ENCODE assay signal across 9 cellular contexts in genomic region chr9:89426389-89426961, GRCh38.
A peak's percentile ranks its signal among the peaks of the same experiment; 100 is the strongest.
DNase-seq lines count a peak whose midpoint lies in the region; ATAC-seq, FAIRE-seq and TF ChIP-seq lines count a peak whose summit lies in the region.
"Had no signal": no experiment of that assay in that cellular context is flagged by ENCODE, and none has a peak within 500 bp of the region (broad histone marks: within the 10 kb centered on the region; RNA-seq: fewer than 3 reads in every experiment).

No MANE protein-coding gene starts in this region.

- peak overlapping the region; percentile 53 for H3K4me3 Mint-ChIP-seq in activated CD4-positive, alpha-beta T cell treated with anti-CD3 and anti-CD28 coated beads for 36 hours
- H3K4me3 Mint-ChIP-seq in T-helper 2 cell treated with Interferon-gamma antibody and Interleukin-4, amounts not matched to agents 5 μg/mL and 100 μg/mL, for 36 hours = peak overlapping the region; percentile 72

- no peak for TF ChIP-seq CTCF in brain microvascular endothelial cell (IDR thresholded peaks at IDR 0.05; ENCODE audit: low read depth, low read length, missing control alignments)

- peaks cover 99% of the 10 kb centered on the region for H3K4me1 Mint-ChIP-seq in activated CD4-positive, alpha-beta T cell treated with anti-CD3 and anti-CD28 coated beads for 36 hours
- peaks cover 88% of the 10 kb centered on the region for H3K4me1 Mint-ChIP-seq in T-helper 2 cell treated with Interferon-gamma antibody and Interleukin-4, amounts not matched to agents 5 μg/mL and 100 μg/mL, for 36 hours (ENCODE audit: low read depth)

- H3K27ac Mint-ChIP-seq in activated CD4-positive, alpha-beta T cell treated with anti-CD3 and anti-CD28 coated beads for 36 hours = peak overlapping the region; percentile 88
- peak overlapping the region; percentile 90 for H3K27ac Mint-ChIP-seq in T-helper 2 cell treated with Interferon-gamma antibody and Interleukin-4, amounts not matched to agents 5 μg/mL and 100 μg/mL, for 36 hours

- H3K4me1 ChIP-seq in small intestine (ENCODE audit: control insufficient read depth in 2 of 2, insufficient read depth in 1 of 2, low read depth in 1 of 2, low read length in 1 of 2) = peaks cover 0 to 11% of the 10 kb centered on the region in 2 donors

- no peaks in the 10 kb centered on the region for H3K27me3 Mint-ChIP-seq in activated CD4-positive, alpha-beta T cell treated with anti-CD3 and anti-CD28 coated beads for 36 hours
- H3K27me3 Mint-ChIP-seq in T-helper 2 cell treated with Interferon-gamma antibody and Interleukin-4, amounts not matched to agents 5 μg/mL and 100 μg/mL, for 36 hours (ENCODE audit: low read depth) = no peaks in the 10 kb centered on the region

- peak overlapping the region; percentile 22 to 82 for H3K27ac ChIP-seq in small intestine (ENCODE audit: low read depth in 1 of 2, low read length in 1 of 2)
- H3K27ac ChIP-seq in brain microvascular endothelial cell = no peak overlapping the region

- CTCF ChIA-PET in activated CD4-positive, alpha-beta T cell treated with anti-CD3 and anti-CD28 coated beads for 36 hours (lab: Charles Lee) = interaction anchor here (0.9 to 7.2 kb wide), 6 partner anchors 16 to 122 kb away, joined by 3 to 118 read pairs (median 22); no protein-coding TSS in a partner anchor

- no peak for FAIRE-seq in small intestine (lab: Jason Lieb, UNC)

- POLR2A ChIA-PET in activated CD4-positive, alpha-beta T cell treated with anti-CD3 and anti-CD28 coated beads for 36 hours (lab: Charles Lee) = interaction anchor here (0.5 to 1.0 kb wide), 3 partner anchors 14 to 124 kb away, joined by 3 to 8 read pairs (median 3); no protein-coding TSS in a partner anchor

- WGBS in small intestine, 3 donors = 51 to 73% (median 63%) methylated on average over 13 of the region's 13 CpGs

- no peak overlapping the region for H3K4me3 ChIP-seq in small intestine (ENCODE audit: low read depth in 1 of 2, low read length in 2 of 2)
- no peak overlapping the region for H3K4me3 ChIP-seq in brain microvascular endothelial cell (ENCODE audit: low read depth, low read length)

- in situ Hi-C loops in brain microvascular endothelial cell (cut with HindIII; ENCODE audit: low pct_ligation_motif_present, low sequenced_read_pairs) = no loop called here

- H3K27me3 ChIP-seq in small intestine (ENCODE audit: control insufficient read depth in 2 of 2, insufficient read depth in 2 of 2, low read length in 2 of 2) (no peaks in the 10 kb centered on the region), brain microvascular endothelial cell (replicated peaks) (no peaks in the 10 kb centered on the region)

- peaks cover 57% of the 10 kb centered on the region for H3K36me3 Mint-ChIP-seq in activated CD4-positive, alpha-beta T cell treated with anti-CD3 and anti-CD28 coated beads for 36 hours (ENCODE audit: low read depth)
- peaks cover 76% of the 10 kb centered on the region for H3K36me3 Mint-ChIP-seq in T-helper 2 cell treated with Interferon-gamma antibody and Interleukin-4, amounts not matched to agents 5 μg/mL and 100 μg/mL, for 36 hours (ENCODE audit: low read depth)

- peak; percentile 1 for ATAC-seq in activated CD4-positive, alpha-beta T cell treated with anti-CD3 and anti-CD28 coated beads for 36 hours
- ATAC-seq in HG02870 (IDR thresholded peaks at IDR 0.05; ENCODE audit: unreplicated experiment) = peak; percentile 56
- ATAC-seq: left colon had no signal

- H3K9me3 ChIP-seq in small intestine (ENCODE audit: control insufficient read depth, low read depth) = no peaks in the 10 kb centered on the region

- H3K36me3 ChIP-seq in small intestine (ENCODE audit: control insufficient read depth in 2 of 2, insufficient read depth in 2 of 2, low read length in 2 of 2) (no peaks in the 10 kb centered on the region), brain microvascular endothelial cell (replicated peaks) (no peaks in the 10 kb centered on the region)

- peaks cover 6% of the 10 kb centered on the region for H3K9me3 Mint-ChIP-seq in activated CD4-positive, alpha-beta T cell treated with anti-CD3 and anti-CD28 coated beads for 36 hours (ENCODE audit: low read depth)
- peaks cover 5% of the 10 kb centered on the region for H3K9me3 Mint-ChIP-seq in T-helper 2 cell treated with Interferon-gamma antibody and Interleukin-4, amounts not matched to agents 5 μg/mL and 100 μg/mL, for 36 hours

- peak; percentile 61 for DNase-seq in activated CD4-positive, alpha-beta T cell treated with anti-CD3 and anti-CD28 coated beads for 36 hours
- DNase-seq in activated CD4-positive, alpha-beta T cell treated with anti-CD3 and anti-CD28 coated beads for 1 hour = no peak
- DNase-seq in T-helper 2 cell treated with Interferon-gamma antibody and Interleukin-4, amounts not matched to agents 5 μg/mL and 100 μg/mL, for 36 hours (ENCODE audit: low spot score) = peak; percentile 63
- DNase-seq in small intestine = peak; percentile 15
- DNase-seq in GDM1 (lab: John Stamatoyannopoulos, UW) = no peak
- DNase-seq in brain microvascular endothelial cell = no peak
- no peak for DNase-seq in DMS153 treated with DMSO at 0.1 percent for 48 hours (lab: John Stamatoyannopoulos, UW; ENCODE audit: unreplicated experiment)

- intact Hi-C loops in activated CD4-positive, alpha-beta T cell treated with anti-CD3 and anti-CD28 coated beads for 36 hours (cut with DNase I, micrococcal nuclease) = loop anchor here (2.0 to 10.0 kb wide), 7 partner anchors 16 to 1768 kb away; no protein-coding TSS in a partner anchor

Comparison
In these comparisons a context has a peak if more than half of its experiments do, and no peak if none do; other contexts are left out.
1. DNase-seq: peak in activated CD4-positive, alpha-beta T cell treated with anti-CD3 and anti-CD28 coated beads for 36 hours (single experiment), T-helper 2 cell treated with Interferon-gamma antibody and Interleukin-4, amounts not matched to agents 5 μg/mL and 100 μg/mL, for 36 hours (single experiment) and small intestine (single experiment); none in activated CD4-positive, alpha-beta T cell treated with anti-CD3 and anti-CD28 coated beads for 1 hour (single experiment), GDM1 (single experiment), brain microvascular endothelial cell (single experiment) and DMS153 treated with DMSO at 0.1 percent for 48 hours (single experiment).